1 cellular context compared by ENCODE assay signal in the genomic region with DNA sequence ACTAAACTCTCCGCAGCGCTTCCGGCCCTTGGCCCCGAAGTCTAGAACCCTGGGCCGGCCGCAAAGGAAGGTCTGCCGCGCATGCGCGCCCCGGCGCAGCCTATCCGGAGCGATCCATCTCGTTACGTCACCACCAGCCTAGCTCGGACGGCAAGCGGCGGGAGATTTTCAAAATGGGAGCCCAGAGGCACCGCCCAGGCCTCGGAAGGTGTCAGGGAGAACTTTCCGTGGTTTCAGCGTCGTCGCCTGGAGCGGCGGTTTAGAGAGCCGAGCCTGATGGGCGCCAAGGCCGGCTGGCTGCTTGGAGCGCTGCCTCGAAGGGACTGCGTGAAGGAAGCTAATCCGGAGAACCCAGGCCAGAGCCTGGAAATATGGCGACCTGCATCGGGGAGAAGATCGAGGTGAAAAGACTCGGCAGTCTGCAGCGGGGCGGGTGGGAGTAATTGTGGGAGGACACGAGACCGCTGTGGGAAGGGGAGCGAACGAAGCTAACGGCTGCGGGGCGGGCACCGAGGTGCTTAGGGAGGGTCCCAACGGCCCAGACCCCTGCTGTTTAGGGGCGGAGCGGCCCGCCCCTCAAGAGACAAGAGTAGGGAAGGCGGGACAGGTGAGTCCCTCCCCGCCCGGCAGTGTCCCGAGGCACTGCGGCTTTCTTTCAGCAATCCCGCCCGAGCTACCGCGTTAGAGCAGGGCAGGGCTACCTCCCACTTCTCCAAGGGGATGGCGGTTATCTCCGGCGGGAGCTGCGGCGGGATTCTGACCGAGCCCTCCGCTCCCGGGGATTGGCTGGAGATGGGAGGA.
A peak's percentile ranks its signal among the peaks of the same experiment; 100 is the strongest.
TF ChIP-seq lines count a peak whose summit lies in the region.

PLK4 (plus strand) TSS at position 130 of the 801 bp plus-strand sequence; CDS start at position 372, 242 bp downstream.

TF ChIP-seq in H1, 55 proteins besides CTCF, POLR2A, EP300 and RAD21 (continued from another document):
- TF ChIP-seq FOSL1 (IDR thresholded peaks at IDR 0.05; ENCODE audit: insufficient read depth, low read depth, low read length) = no peak
- TF ChIP-seq EGR1 (IDR thresholded peaks at IDR 0.05; ENCODE audit: borderline replicate concordance, low read depth, low read length) = no peak
- no peak for TF ChIP-seq BACH1 (IDR thresholded peaks at IDR 0.05; ENCODE audit: low read length)
- no peak for TF ChIP-seq ZNF274 (IDR thresholded peaks at IDR 0.05; ENCODE audit: borderline replicate concordance, extremely low read depth, low read length)
- TF ChIP-seq TEAD4 (IDR thresholded peaks at IDR 0.05; ENCODE audit: low read depth, low read length) = 0 out of 2 replicates have a peak, but pooled peaks have one; percentile 6
- TF ChIP-seq CHD2 (IDR thresholded peaks at IDR 0.05; ENCODE audit: low read length) = peak; percentile 79
- TF ChIP-seq SP1 (IDR thresholded peaks at IDR 0.05; ENCODE audit: low read depth, low read length) = peak; percentile 75; the same call in 1 of the 2 replicates
- peak; percentile 93 for TF ChIP-seq RBBP5 (IDR thresholded peaks at IDR 0.05; ENCODE audit: borderline replicate concordance, low read depth, low read length)
- TF ChIP-seq POLR2AphosphoS5 (IDR thresholded peaks at IDR 0.05; ENCODE audit: low read depth, low read length) = peak; percentile 92
- peak; percentile 17; the same call in 1 of the 2 replicates for TF ChIP-seq KDM1A (IDR thresholded peaks at IDR 0.05; ENCODE audit: borderline replicate concordance, low read length)
- peak; percentile 56 for TF ChIP-seq CHD1 (IDR thresholded peaks at IDR 0.05; ENCODE audit: low read depth, low read length)
- TF ChIP-seq, protein P1, sequence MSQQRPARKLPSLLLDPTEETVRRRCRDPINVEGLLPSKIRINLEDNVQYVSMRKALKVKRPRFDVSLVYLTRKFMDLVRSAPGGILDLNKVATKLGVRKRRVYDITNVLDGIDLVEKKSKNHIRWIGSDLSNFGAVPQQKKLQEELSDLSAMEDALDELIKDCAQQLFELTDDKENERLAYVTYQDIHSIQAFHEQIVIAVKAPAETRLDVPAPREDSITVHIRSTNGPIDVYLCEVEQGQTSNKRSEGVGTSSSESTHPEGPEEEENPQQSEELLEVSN (IDR thresholded peaks at IDR 0.05) = no peak; the same call in 1 of the 2 replicates
- TF ChIP-seq SIRT6 (IDR thresholded peaks at IDR 0.05; ENCODE audit: low read length) = no peak
- TF ChIP-seq SRF (IDR thresholded peaks at IDR 0.05; ENCODE audit: low read depth, low read length) = no peak
- TF ChIP-seq RXRA (IDR thresholded peaks at IDR 0.05; ENCODE audit: insufficient read depth, low read depth, low read length) = no peak
- TF ChIP-seq, protein P2, sequence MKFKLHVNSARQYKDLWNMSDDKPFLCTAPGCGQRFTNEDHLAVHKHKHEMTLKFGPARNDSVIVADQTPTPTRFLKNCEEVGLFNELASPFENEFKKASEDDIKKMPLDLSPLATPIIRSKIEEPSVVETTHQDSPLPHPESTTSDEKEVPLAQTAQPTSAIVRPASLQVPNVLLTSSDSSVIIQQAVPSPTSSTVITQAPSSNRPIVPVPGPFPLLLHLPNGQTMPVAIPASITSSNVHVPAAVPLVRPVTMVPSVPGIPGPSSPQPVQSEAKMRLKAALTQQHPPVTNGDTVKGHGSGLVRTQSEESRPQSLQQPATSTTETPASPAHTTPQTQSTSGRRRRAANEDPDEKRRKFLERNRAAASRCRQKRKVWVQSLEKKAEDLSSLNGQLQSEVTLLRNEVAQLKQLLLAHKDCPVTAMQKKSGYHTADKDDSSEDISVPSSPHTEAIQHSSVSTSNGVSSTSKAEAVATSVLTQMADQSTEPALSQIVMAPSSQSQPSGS (IDR thresholded peaks at IDR 0.05; ENCODE audit: low read length) = peak; percentile 76
- TF ChIP-seq GABPA (IDR thresholded peaks at IDR 0.05; ENCODE audit: borderline replicate concordance, insufficient read depth, low read length) = no peak
- TF ChIP-seq YY1 (IDR thresholded peaks at IDR 0.05; ENCODE audit: low read depth, low read length) = peak; percentile 94
- no peak for TF ChIP-seq JUND (IDR thresholded peaks at IDR 0.05; ENCODE audit: low read length)
- no peak for TF ChIP-seq CHD7 (IDR thresholded peaks at IDR 0.05; ENCODE audit: insufficient replicate concordance, low read length)
- peak; percentile 69 for TF ChIP-seq SAP30 (IDR thresholded peaks at IDR 0.05; ENCODE audit: insufficient read depth, insufficient replicate concordance, low read length)
- TF ChIP-seq SP4 (IDR thresholded peaks at IDR 0.05; ENCODE audit: low read length) = peak; percentile 89; the same call in 1 of the 2 replicates
- TF ChIP-seq CBX8 (IDR thresholded peaks at IDR 0.05; ENCODE audit: borderline replicate concordance, low read depth, low read length) = no peak
- no peak for TF ChIP-seq SIX5 (IDR thresholded peaks at IDR 0.05; ENCODE audit: low read depth, low read length)
- peak; percentile 82 for TF ChIP-seq TBP (IDR thresholded peaks at IDR 0.05; ENCODE audit: low read depth, low read length)
- TF ChIP-seq JUN (IDR thresholded peaks at IDR 0.05; ENCODE audit: low read depth, low read length) = no peak
- TF ChIP-seq SP2 (IDR thresholded peaks at IDR 0.05; ENCODE audit: low read length) = no peak
- peak; percentile 100 for TF ChIP-seq PHF8 (conservative IDR thresholded peaks at IDR 0.05; ENCODE audit: low read depth, low read length)
- no peak for TF ChIP-seq TCF12 (IDR thresholded peaks at IDR 0.05; ENCODE audit: low read depth, low read length)
- TF ChIP-seq, protein P3, sequence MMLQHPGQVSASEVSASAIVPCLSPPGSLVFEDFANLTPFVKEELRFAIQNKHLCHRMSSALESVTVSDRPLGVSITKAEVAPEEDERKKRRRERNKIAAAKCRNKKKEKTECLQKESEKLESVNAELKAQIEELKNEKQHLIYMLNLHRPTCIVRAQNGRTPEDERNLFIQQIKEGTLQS (IDR thresholded peaks at IDR 0.05; ENCODE audit: insufficient read depth, low read depth, low read length) = no peak
- TF ChIP-seq CREB1 (IDR thresholded peaks at IDR 0.05) = peak; percentile 82
- peak; percentile 45; the same call in 1 of the 2 replicates for TF ChIP-seq KDM5A (IDR thresholded peaks at IDR 0.05; ENCODE audit: low read length)
- TF ChIP-seq KDM4A (IDR thresholded peaks at IDR 0.05; ENCODE audit: low read depth, low read length, severe bottlenecking) = peak; percentile 23
- TF ChIP-seq ASH2L (IDR thresholded peaks at IDR 0.05; ENCODE audit: low read length) = peak; percentile 90
- TF ChIP-seq, protein P4, sequence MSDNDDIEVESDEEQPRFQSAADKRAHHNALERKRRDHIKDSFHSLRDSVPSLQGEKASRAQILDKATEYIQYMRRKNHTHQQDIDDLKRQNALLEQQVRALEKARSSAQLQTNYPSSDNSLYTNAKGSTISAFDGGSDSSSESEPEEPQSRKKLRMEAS (IDR thresholded peaks at IDR 0.05) = peak; percentile 9; the same call in 1 of the 2 replicates
- TF ChIP-seq HDAC2 (IDR thresholded peaks at IDR 0.05; ENCODE audit: borderline replicate concordance in 1 of 2, low read depth in 2 of 2, low read length in 2 of 2) = 0 out of 4 replicates have a peak, but pooled peaks of 1 of the 2 experiments have one; percentile 8
- no peak for TF ChIP-seq NANOG (IDR thresholded peaks at IDR 0.05; ENCODE audit: insufficient read depth, low read depth, low read length, poor library complexity, severe bottlenecking)
- TF ChIP-seq CTBP2 (IDR thresholded peaks at IDR 0.05; ENCODE audit: borderline replicate concordance, insufficient read depth, insufficient read length, low read length) = no peak
- 0 out of 4 replicates have a peak, but pooled peaks of 1 of the 2 experiments have one; percentile 17 for TF ChIP-seq SIN3A (conservative IDR thresholded peaks at IDR 0.05 in 1 of 2, IDR thresholded peaks at IDR 0.05 in 1 of 2; ENCODE audit: low read depth in 1 of 2, low read length in 2 of 2)
- TF ChIP-seq BCL11A (IDR thresholded peaks at IDR 0.05; ENCODE audit: low read depth in 2 of 2, low read length in 2 of 2) = no peak
- no peak; the same call in 1 of the 2 replicates for TF ChIP-seq GTF2F1 (IDR thresholded peaks at IDR 0.05; ENCODE audit: borderline replicate concordance, low read depth, low read length)
TF ChIP-seq in H1: peak in this region for 25.
